Comparison of ENCODE assay signal across 1 cellular context in the genomic region with DNA sequence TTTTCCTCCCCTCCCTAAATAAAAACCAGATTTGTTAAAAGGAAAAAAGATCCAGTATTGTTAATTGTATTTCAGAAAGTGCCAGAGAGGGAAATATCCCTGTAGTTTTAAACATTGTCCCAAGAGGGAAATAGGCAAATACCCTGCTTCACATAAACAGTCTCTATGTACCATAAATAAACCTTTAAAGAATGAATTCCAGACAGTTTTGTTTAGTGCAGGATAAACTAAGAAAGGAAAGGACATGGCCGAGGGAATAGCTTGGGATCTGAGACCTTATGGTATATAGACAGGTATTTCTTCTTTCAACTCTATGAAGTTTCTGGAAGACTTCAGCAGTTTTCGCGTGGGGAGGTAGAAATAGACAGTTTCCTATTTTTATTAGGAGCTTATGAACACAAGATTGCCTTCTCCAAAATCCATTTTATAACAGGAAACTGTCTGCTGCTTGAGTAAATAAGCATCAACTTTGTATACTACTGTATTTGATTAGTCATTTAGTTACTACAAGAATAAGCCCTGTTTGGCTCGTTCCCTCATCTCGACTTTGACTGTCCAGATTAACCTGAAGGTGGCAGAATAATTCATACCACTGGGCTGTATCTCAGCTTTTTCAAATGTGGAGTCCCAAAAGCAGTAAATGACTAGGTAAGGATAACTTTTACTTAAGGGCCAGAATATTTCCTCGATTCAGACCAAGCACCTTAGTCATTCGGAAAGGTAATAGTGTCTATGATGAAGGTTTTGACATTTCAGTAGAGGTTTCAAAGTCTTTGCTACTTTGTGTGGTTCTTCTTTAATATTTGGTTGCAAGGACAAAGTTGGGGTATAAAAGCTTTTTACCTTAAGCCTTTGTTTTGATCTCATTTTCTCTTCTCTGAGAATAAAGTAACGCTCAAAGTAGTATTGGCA.
TF ChIP-seq lines count a peak whose summit lies in the region.

No MANE protein-coding gene starts in this region.

TF ChIP-seq in IMR-90, 13 proteins besides CTCF, POLR2A, EP300 and RAD21:
- 0 out of 2 replicates have a peak, but pooled peaks have one; percentile 20 for TF ChIP-seq BHLHE40 (IDR thresholded peaks at IDR 0.05; ENCODE audit: low read depth, low read length)
- no peak for TF ChIP-seq MXI1 (IDR thresholded peaks at IDR 0.05; ENCODE audit: borderline replicate concordance, low read depth, low read length)
- TF ChIP-seq SMC3 (IDR thresholded peaks at IDR 0.05; ENCODE audit: low read depth, low read length), result peak; percentile 57
- peak; percentile 43; the same call in 1 of the 2 replicates for TF ChIP-seq FOS (IDR thresholded peaks at IDR 0.05; ENCODE audit: low read depth, low read length)
